In the genomic region with DNA sequence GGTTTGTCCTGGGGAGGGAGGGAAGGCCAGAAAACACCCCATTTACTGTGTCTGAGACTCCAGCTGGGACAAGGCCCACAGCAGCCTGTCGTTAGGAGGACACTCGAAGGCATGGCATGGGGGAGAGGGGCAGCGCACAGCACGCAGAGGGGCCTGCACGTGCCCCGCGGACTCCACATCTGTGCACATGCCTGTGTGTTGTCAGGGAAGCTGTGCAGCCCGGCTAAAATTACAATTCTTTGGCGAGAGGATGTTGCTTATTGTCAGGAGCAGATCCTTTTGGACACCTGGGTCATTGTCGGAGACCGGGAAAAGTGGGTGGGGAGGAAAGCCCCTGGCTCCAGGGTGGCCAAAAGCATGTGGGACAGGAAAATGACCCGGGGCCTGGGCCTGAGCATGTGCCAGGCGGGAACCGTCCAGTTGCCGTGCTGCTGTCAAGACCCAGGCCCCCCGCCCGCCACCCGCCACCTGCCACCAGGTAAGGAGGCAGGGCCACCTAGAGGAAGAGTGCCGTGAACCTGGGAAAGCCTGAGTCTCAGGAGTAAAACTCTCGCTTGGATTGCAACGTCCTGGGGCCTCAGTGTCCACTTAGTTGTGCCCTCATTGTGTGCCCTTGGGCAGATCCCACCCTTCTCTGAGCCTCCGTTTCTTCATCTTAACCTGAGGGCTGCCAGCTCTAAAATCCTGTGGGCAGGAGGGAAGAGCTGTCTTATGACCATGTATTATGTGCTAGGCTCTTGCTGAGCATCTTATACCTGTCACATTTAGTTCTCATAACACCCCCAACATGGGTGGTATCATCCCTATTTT, we compare ENCODE assay signal across 2 cellular contexts.
TF ChIP-seq lines count a peak whose summit lies in the region.

No MANE protein-coding gene starts in this region.

TF ChIP-seq in SK-N-SH, 30 proteins besides CTCF, POLR2A, EP300 and RAD21 (continued from another document):
- TF ChIP-seq, protein P1, sequence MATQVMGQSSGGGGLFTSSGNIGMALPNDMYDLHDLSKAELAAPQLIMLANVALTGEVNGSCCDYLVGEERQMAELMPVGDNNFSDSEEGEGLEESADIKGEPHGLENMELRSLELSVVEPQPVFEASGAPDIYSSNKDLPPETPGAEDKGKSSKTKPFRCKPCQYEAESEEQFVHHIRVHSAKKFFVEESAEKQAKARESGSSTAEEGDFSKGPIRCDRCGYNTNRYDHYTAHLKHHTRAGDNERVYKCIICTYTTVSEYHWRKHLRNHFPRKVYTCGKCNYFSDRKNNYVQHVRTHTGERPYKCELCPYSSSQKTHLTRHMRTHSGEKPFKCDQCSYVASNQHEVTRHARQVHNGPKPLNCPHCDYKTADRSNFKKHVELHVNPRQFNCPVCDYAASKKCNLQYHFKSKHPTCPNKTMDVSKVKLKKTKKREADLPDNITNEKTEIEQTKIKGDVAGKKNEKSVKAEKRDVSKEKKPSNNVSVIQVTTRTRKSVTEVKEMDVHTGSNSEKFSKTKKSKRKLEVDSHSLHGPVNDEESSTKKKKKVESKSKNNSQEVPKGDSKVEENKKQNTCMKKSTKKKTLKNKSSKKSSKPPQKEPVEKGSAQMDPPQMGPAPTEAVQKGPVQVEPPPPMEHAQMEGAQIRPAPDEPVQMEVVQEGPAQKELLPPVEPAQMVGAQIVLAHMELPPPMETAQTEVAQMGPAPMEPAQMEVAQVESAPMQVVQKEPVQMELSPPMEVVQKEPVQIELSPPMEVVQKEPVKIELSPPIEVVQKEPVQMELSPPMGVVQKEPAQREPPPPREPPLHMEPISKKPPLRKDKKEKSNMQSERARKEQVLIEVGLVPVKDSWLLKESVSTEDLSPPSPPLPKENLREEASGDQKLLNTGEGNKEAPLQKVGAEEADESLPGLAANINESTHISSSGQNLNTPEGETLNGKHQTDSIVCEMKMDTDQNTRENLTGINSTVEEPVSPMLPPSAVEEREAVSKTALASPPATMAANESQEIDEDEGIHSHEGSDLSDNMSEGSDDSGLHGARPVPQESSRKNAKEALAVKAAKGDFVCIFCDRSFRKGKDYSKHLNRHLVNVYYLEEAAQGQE (IDR thresholded peaks at IDR 0.05; ENCODE audit: low read depth, low read length), result no peak
- TF ChIP-seq FOXM1 (IDR thresholded peaks at IDR 0.05; ENCODE audit: low read depth) (no peak), RXRA (IDR thresholded peaks at IDR 0.05; ENCODE audit: borderline replicate concordance, low read depth) (no peak), FOXJ3 (CRISPR knock-in tag; IDR thresholded peaks at IDR 0.05) (no peak), EZH2phosphoT487 (IDR thresholded peaks at IDR 0.05; ENCODE audit: borderline replicate concordance, low read depth) (no peak), SIN3A (IDR thresholded peaks at IDR 0.05; ENCODE audit: borderline replicate concordance, low read depth, low read length) (no peak), TCF12 (IDR thresholded peaks at IDR 0.05) (no peak)
- TF ChIP-seq, protein P2, sequence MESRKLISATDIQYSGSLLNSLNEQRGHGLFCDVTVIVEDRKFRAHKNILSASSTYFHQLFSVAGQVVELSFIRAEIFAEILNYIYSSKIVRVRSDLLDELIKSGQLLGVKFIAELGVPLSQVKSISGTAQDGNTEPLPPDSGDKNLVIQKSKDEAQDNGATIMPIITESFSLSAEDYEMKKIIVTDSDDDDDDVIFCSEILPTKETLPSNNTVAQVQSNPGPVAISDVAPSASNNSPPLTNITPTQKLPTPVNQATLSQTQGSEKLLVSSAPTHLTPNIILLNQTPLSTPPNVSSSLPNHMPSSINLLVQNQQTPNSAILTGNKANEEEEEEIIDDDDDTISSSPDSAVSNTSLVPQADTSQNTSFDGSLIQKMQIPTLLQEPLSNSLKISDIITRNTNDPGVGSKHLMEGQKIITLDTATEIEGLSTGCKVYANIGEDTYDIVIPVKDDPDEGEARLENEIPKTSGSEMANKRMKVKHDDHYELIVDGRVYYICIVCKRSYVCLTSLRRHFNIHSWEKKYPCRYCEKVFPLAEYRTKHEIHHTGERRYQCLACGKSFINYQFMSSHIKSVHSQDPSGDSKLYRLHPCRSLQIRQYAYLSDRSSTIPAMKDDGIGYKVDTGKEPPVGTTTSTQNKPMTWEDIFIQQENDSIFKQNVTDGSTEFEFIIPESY (IDR thresholded peaks at IDR 0.05; ENCODE audit: borderline replicate concordance, low read depth), result no peak

TF ChIP-seq in SK-N-SH treated with all-trans-retinoic acid at 6 μM for 48 hours, 23 proteins besides CTCF, POLR2A, EP300 and RAD21 (continued from another document):
- TF ChIP-seq, protein P3, sequence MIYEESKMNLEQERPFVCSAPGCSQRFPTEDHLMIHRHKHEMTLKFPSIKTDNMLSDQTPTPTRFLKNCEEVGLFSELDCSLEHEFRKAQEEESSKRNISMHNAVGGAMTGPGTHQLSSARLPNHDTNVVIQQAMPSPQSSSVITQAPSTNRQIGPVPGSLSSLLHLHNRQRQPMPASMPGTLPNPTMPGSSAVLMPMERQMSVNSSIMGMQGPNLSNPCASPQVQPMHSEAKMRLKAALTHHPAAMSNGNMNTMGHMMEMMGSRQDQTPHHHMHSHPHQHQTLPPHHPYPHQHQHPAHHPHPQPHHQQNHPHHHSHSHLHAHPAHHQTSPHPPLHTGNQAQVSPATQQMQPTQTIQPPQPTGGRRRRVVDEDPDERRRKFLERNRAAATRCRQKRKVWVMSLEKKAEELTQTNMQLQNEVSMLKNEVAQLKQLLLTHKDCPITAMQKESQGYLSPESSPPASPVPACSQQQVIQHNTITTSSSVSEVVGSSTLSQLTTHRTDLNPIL (CRISPR knock-in tag; IDR thresholded peaks at IDR 0.05; ENCODE audit: low read depth), result no peak
- TF ChIP-seq ZFP30 (CRISPR knock-in tag; IDR thresholded peaks at IDR 0.05), result no peak
- TF ChIP-seq TOX (CRISPR knock-in tag; IDR thresholded peaks at IDR 0.05; ENCODE audit: borderline replicate concordance), result no peak
- TF ChIP-seq, protein P4, sequence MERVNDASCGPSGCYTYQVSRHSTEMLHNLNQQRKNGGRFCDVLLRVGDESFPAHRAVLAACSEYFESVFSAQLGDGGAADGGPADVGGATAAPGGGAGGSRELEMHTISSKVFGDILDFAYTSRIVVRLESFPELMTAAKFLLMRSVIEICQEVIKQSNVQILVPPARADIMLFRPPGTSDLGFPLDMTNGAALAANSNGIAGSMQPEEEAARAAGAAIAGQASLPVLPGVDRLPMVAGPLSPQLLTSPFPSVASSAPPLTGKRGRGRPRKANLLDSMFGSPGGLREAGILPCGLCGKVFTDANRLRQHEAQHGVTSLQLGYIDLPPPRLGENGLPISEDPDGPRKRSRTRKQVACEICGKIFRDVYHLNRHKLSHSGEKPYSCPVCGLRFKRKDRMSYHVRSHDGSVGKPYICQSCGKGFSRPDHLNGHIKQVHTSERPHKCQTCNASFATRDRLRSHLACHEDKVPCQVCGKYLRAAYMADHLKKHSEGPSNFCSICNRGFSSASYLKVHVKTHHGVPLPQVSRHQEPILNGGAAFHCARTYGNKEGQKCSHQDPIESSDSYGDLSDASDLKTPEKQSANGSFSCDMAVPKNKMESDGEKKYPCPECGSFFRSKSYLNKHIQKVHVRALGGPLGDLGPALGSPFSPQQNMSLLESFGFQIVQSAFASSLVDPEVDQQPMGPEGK (CRISPR knock-in tag; IDR thresholded peaks at IDR 0.05; ENCODE audit: borderline replicate concordance), result no peak
- TF ChIP-seq, protein P5, sequence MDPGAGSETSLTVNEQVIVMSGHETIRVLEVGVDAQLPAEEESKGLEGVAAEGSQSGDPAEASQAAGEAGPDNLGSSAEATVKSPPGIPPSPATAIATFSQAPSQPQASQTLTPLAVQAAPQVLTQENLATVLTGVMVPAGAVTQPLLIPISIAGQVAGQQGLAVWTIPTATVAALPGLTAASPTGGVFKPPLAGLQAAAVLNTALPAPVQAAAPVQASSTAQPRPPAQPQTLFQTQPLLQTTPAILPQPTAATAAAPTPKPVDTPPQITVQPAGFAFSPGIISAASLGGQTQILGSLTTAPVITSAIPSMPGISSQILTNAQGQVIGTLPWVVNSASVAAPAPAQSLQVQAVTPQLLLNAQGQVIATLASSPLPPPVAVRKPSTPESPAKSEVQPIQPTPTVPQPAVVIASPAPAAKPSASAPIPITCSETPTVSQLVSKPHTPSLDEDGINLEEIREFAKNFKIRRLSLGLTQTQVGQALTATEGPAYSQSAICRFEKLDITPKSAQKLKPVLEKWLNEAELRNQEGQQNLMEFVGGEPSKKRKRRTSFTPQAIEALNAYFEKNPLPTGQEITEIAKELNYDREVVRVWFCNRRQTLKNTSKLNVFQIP (CRISPR knock-in tag; IDR thresholded peaks at IDR 0.05; ENCODE audit: borderline replicate concordance, low read depth), result no peak
- no peak for TF ChIP-seq ZC3H10 (CRISPR knock-in tag; IDR thresholded peaks at IDR 0.05)
- TF ChIP-seq PPARA (CRISPR knock-in tag; IDR thresholded peaks at IDR 0.05; ENCODE audit: borderline replicate concordance), result no peak
- TF ChIP-seq GLIS3 (CRISPR knock-in tag; IDR thresholded peaks at IDR 0.05), result no peak
- TF ChIP-seq ZFP3 (CRISPR knock-in tag; IDR thresholded peaks at IDR 0.05), result no peak
